21 cellular contexts compared by ENCODE assay signal in the genomic region with DNA sequence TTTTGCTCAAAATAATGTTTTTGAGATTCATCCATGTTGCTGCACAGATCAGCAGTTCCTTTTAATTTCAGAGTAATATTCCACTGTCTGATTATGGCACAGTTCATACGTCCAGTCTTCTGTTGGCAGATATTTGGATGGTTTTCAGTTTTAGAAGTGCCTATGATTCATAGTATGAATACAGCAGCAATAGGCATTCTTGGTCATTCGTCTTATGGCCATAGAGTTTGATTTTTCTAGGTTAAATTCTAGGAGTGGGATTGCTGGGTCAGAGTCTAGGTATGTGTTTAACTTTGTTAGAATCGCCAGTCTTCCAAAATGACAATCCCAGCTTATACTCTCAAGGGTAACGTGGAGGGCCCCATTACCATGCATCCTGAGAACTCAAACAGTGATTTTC. TPM values are rescaled to one million over a fixed set of nuclear protein-coding genes. Genes with fewer than 3 reads are reported as not detected.
DNase-seq lines count a peak whose midpoint lies in the region; ATAC-seq and TF ChIP-seq lines count a peak whose summit lies in the region.
"Had no signal": no experiment of that assay in that cellular context is flagged by ENCODE, and none has a peak within 500 bp of the region (broad histone marks: within the 10 kb centered on the region; RNA-seq: fewer than 3 reads in every experiment).

No MANE protein-coding gene starts in this region.

- no peak overlapping the region for H3K4me3 Mint-ChIP-seq in progenitor cell of endocrine pancreas (ENCODE audit: low read depth)
- H3K4me3 Mint-ChIP-seq: activated naive CD4-positive, alpha-beta T cell treated with anti-CD3 and anti-CD28 coated beads for 36 hours; activated T-cell treated with anti-CD3 and anti-CD28 coated beads, Interleukin-2, amount 50 U/mL, for 4 hours had no signal

- H3K36me3 ChIP-seq in ACC112 (ENCODE audit: insufficient read depth, low read length) (no peaks in the 10 kb centered on the region; the same call in 1 of the 2 replicates), SJSA1 (no peaks in the 10 kb centered on the region), mesenchymal stem cell (ENCODE audit: control insufficient read depth in 1 of 2, insufficient read depth in 2 of 2, low read depth in 1 of 2, low read length in 2 of 2) (no peaks in the 10 kb centered on the region)
- H3K36me3 ChIP-seq: Peyer's patch, vagina had no signal

- H3K4me3 ChIP-seq in ACC112 (ENCODE audit: low read depth, low read length): peak overlapping the region; percentile 48
- H3K4me3 ChIP-seq in SJSA1: no peak overlapping the region
- no peak overlapping the region for H3K4me3 ChIP-seq in mesenchymal stem cell (ENCODE audit: insufficient read depth in 1 of 2, low read depth in 1 of 2, low read length in 2 of 2)
- H3K4me3 ChIP-seq: Peyer's patch, vagina had no signal

- H2BK120ac ChIP-seq in mesenchymal stem cell (ENCODE audit: low read depth, low read length): peak overlapping the region; percentile 66

- no peaks in the 10 kb centered on the region for H3K79me1 ChIP-seq in mesenchymal stem cell (replicated peaks; ENCODE audit: low read length, poor library complexity, severe bottlenecking)

- peak overlapping the region in 1 of 2 experiments; percentile 85 for H3K18ac ChIP-seq in mesenchymal stem cell (ENCODE audit: low read depth in 1 of 2, low read length in 2 of 2)

- H3K4ac ChIP-seq in mesenchymal stem cell (ENCODE audit: low read depth in 1 of 2, low read length in 2 of 2): no peak overlapping the region

- no peak for TF ChIP-seq CTCF in progenitor cell of endocrine pancreas (IDR thresholded peaks at IDR 0.05; ENCODE audit: unreplicated experiment)

- no peak overlapping the region for H3K27ac Mint-ChIP-seq in progenitor cell of endocrine pancreas
- H3K27ac Mint-ChIP-seq: activated naive CD4-positive, alpha-beta T cell treated with anti-CD3 and anti-CD28 coated beads for 36 hours had no signal

- WGBS in mesenchymal stem cell: 62% methylated on average over 4 of the region's 4 CpGs

- H2BK12ac ChIP-seq in mesenchymal stem cell (ENCODE audit: low read length in 2 of 2): no peak overlapping the region

- peak overlapping the region; percentile 75 for H3K9ac ChIP-seq in mesenchymal stem cell (ENCODE audit: low read length)

- H2AK5ac ChIP-seq in mesenchymal stem cell (ENCODE audit: low read length, severe bottlenecking): no peak overlapping the region

- H3K27me3 ChIP-seq in ACC112 (ENCODE audit: insufficient read depth, low read length) (no peaks in the 10 kb centered on the region), SJSA1 (replicated peaks) (no peaks in the 10 kb centered on the region), mesenchymal stem cell (ENCODE audit: control insufficient read depth in 1 of 2, insufficient read depth in 1 of 2, low read length in 2 of 2) (no peaks in the 10 kb centered on the region)
- H3K27me3 ChIP-seq: Peyer's patch, vagina had no signal

- no peak overlapping the region for H3K14ac ChIP-seq in mesenchymal stem cell (ENCODE audit: low read length in 2 of 2)

- H3K9me3 ChIP-seq in SJSA1 (replicated peaks) (peaks cover 4% of the 10 kb centered on the region; the same call in 1 of the 2 replicates), mesenchymal stem cell (ENCODE audit: control insufficient read depth, low read length) (peaks cover 8% of the 10 kb centered on the region)
- H3K9me3 ChIP-seq: Peyer's patch had no signal

- DNase-seq in SJSA1 (ENCODE audit: low read depth in 1 of 2, low spot score in 2 of 2): no peak
- peak; percentile 15 for DNase-seq in dedifferentiated amniotic fluid mesenchymal stem cell (ENCODE audit: extremely low spot score)
- no peak for DNase-seq in mesenchymal stem cell
- no peak for DNase-seq in progenitor cell of endocrine pancreas (ENCODE audit: low spot score, unreplicated experiment)
- no peak for DNase-seq in NCI-H2081 (lab: John Stamatoyannopoulos, UW)
- DNase-seq: activated naive CD4-positive, alpha-beta T cell treated with anti-CD3 and anti-CD28 coated beads for 36 hours; activated T-cell treated with anti-CD3 and anti-CD28 coated beads, Interleukin-2, amount 50 U/mL, for 4 hours; COR-L47; DND-41; foreskin melanocyte; hypothalamus; kidney; MV-4-11; NCI-H1694 treated with DMSO at 0.1 percent for 48 hours; NCI-H2227 treated with DMSO at 0.1 percent for 48 hours; Peyer's patch had no signal

- H3K4me1 Mint-ChIP-seq in progenitor cell of endocrine pancreas (ENCODE audit: low read depth): no peaks in the 10 kb centered on the region

- no peaks in the 10 kb centered on the region for H3K36me3 Mint-ChIP-seq in progenitor cell of endocrine pancreas (ENCODE audit: insufficient read depth)

- H2AFZ ChIP-seq in ACC112 (ENCODE audit: low read length, unreplicated experiment) (no peak overlapping the region), mesenchymal stem cell (ENCODE audit: low read depth, low read length) (no peak overlapping the region)

- H3K4me1 ChIP-seq in ACC112 (ENCODE audit: control insufficient read depth, insufficient read depth, low read length, unreplicated experiment) (peaks cover 32% of the 10 kb centered on the region), SJSA1 (replicated peaks) (peaks cover 18% of the 10 kb centered on the region), mesenchymal stem cell (ENCODE audit: control insufficient read depth, insufficient read depth, low read depth, low read length) (peaks cover 6% of the 10 kb centered on the region)

- ATAC-seq in GM21528 (IDR thresholded peaks at IDR 0.05; ENCODE audit: low FRiP score, unreplicated experiment) (no peak), GM18519 (IDR thresholded peaks at IDR 0.05; ENCODE audit: low FRiP score, unreplicated experiment) (no peak)
- ATAC-seq: activated CD4-positive, CD25-positive, alpha-beta regulatory T cell treated with anti-CD3 and anti-CD28 coated beads, Interleukin-2, amount 50 U/mL, for 24 hours; activated T-cell treated with anti-CD3 and anti-CD28 coated beads, Interleukin-2, amount 50 U/mL, for 4 hours had no signal

- peaks cover 8% of the 10 kb centered on the region for H3K9me3 Mint-ChIP-seq in progenitor cell of endocrine pancreas (ENCODE audit: low read depth)

- peaks cover 3% of the 10 kb centered on the region for H3K27me3 Mint-ChIP-seq in progenitor cell of endocrine pancreas

- no peak overlapping the region for H2BK5ac ChIP-seq in mesenchymal stem cell (ENCODE audit: low read depth, low read length, poor library complexity, severe bottlenecking)

- no peak overlapping the region for H4K91ac ChIP-seq in mesenchymal stem cell (ENCODE audit: low read length)

- H3K23ac ChIP-seq in mesenchymal stem cell (ENCODE audit: low read length in 2 of 2): no peak overlapping the region

- H4K8ac ChIP-seq in mesenchymal stem cell (ENCODE audit: low read length): peak overlapping the region; percentile 57

- H2BK15ac ChIP-seq in mesenchymal stem cell (ENCODE audit: low read depth, poor library complexity, severe bottlenecking): no peak overlapping the region

- H3K27ac ChIP-seq in ACC112 (ENCODE audit: low read depth, low read length): peak overlapping the region; percentile 95
- peak overlapping the region; percentile 36 for H3K27ac ChIP-seq in SJSA1
- peak overlapping the region; percentile 11 for H3K27ac ChIP-seq in mesenchymal stem cell (ENCODE audit: low read length, poor library complexity, severe bottlenecking)
- H3K27ac ChIP-seq: vagina had no signal

- H3K79me2 ChIP-seq in ACC112 (ENCODE audit: control insufficient read depth, insufficient read depth, low read length, unreplicated experiment): no peaks in the 10 kb centered on the region

- H3K4me2 ChIP-seq in mesenchymal stem cell (ENCODE audit: low read length, poor library complexity, severe bottlenecking): no peak overlapping the region

RNA-seq across cellular contexts. Expression of a gene that starts 11.5 kb away (rescaled TPM):
- total RNA-seq in SJSA1 (2014; rRNA removed; shearing (Covaris generic)): 0.74 and 1.4 TPM in 2 replicates
- polyA plus RNA-seq in mesenchymal stem cell (2013, experiment 1 of 2): 0.15 TPM
- polyA plus RNA-seq in mesenchymal stem cell (2013, experiment 2 of 2): 0.11 TPM
- total RNA-seq in progenitor cell of endocrine pancreas: not detected in 2 replicates
- total RNA-seq: activated naive CD4-positive, alpha-beta T cell treated with anti-CD3 and anti-CD28 coated beads for 36 hours had no signal

RNA-seq across cellular contexts. Expression of a gene that starts 51.0 kb away (rescaled TPM):
- total RNA-seq in SJSA1 (2014; rRNA removed; shearing (Covaris generic)): 20.7 and 22.6 TPM in 2 replicates
- 105 TPM for polyA plus RNA-seq in mesenchymal stem cell (2013, experiment 1 of 2)
- 103 TPM for polyA plus RNA-seq in mesenchymal stem cell (2013, experiment 2 of 2)
- total RNA-seq in progenitor cell of endocrine pancreas: 55.0 and 57.1 TPM in 2 replicates

Comparison
In these comparisons a context has a peak if more than half of its experiments do, and no peak if none do; other contexts are left out.
1. H3K27ac ChIP-seq: peak in every context shown above with its lines; median percentile 95 in ACC112; 36 in SJSA1; 11 in mesenchymal stem cell.